19 cellular contexts compared by ENCODE assay signal in genomic region chr10:119319161-119319919, GRCh38.
DNase-seq lines count a peak whose midpoint lies in the region; TF ChIP-seq lines count a peak whose summit lies in the region.
"Had no signal": no experiment of that assay in that cellular context is flagged by ENCODE, and none has a peak within 500 bp of the region (broad histone marks: within the 10 kb centered on the region; RNA-seq: fewer than 3 reads in every experiment).

No MANE protein-coding gene starts in this region.

- H3K27me3 Mint-ChIP-seq in brain, result no peaks in the 10 kb centered on the region

- in situ Hi-C loops in GM13976 (cut with MboI; ENCODE audit: low sequenced_read_pairs, unreplicated experiment), result no loop called here

- no peak overlapping the region for H3K56ac ChIP-seq in mesendoderm (ENCODE audit: low read length)

- no peak overlapping the region for H3K9ac ChIP-seq in mesendoderm (ENCODE audit: low read length)
- no peak overlapping the region for H3K9ac ChIP-seq in MM.1S (ENCODE audit: low read length)

- no peaks in the 10 kb centered on the region for H3K9me3 ChIP-seq in cardiac muscle cell (ENCODE audit: low read depth)
- H3K9me3 ChIP-seq in MM.1S (replicated peaks; ENCODE audit: insufficient read depth, low read length), result no peaks in the 10 kb centered on the region
- H3K9me3 ChIP-seq: BE2C, tibial artery had no signal

- no peak overlapping the region for H3K18ac ChIP-seq in mesendoderm (ENCODE audit: low read length)

- H2BK5ac ChIP-seq in mesendoderm (ENCODE audit: low read length), result no peak overlapping the region

- no peak overlapping the region for H4K8ac ChIP-seq in mesendoderm (ENCODE audit: low read depth, low read length)

- no CpG with 5 or more reads among the region's 16 CpGs for WGBS in mesendoderm (ENCODE audit: extremely low coverage, insufficient coverage, low lambda C conversion rate)

- intact Hi-C loops in cardiac septum (cut with DNase I), result no loop called here

- H3K27ac Mint-ChIP-seq in brain, result peak overlapping the region in 3 of 5 experiments; percentile 52 to 89 (median 88)
- H3K27ac Mint-ChIP-seq: activated CD4-positive, alpha-beta memory T cell treated with anti-CD3 and anti-CD28 coated beads, Interleukin-2, amount 10 ng/mL, durations not matched to agents 7 days and 5 days had no signal

- no peak for DNase-seq in cardiac muscle cell (ENCODE audit: low read depth in 1 of 2, low spot score in 1 of 2)
- no peak for DNase-seq in cardiac septum (ENCODE audit: low spot score)
- no peak for DNase-seq in mesendoderm
- DNase-seq in GM13976 (ENCODE audit: low spot score), result no peak
- DNase-seq in MM.1S, result no peak
- DNase-seq in HCEC 1CT, result no peak
- no peak for DNase-seq in NCI-H1436 treated with DMSO at 0.1 percent for 48 hours (lab: John Stamatoyannopoulos, UW)
- DNase-seq: activated CD4-positive, alpha-beta memory T cell treated with anti-CD3 and anti-CD28 coated beads, Interleukin-2, amount 10 ng/mL, durations not matched to agents 7 days and 5 days; activated effector memory CD4-positive, alpha-beta T cell treated with Interleukin-2 at 50 U/mL for 16 hours; BE2C; immature natural killer cell; left ventricle myocardium superior; NCI-H146; nucleus accumbens; stimulated activated naive CD4-positive, alpha-beta T cell treated with Interleukin-2 at 50 U/mL for 16 hours; T1000; tibial artery had no signal

- TF ChIP-seq CTCF in cardiac muscle cell (IDR thresholded peaks at IDR 0.05; ENCODE audit: low read depth, low read length), result no peak
- no peak for TF ChIP-seq CTCF in brain (conservative IDR thresholded peaks at IDR 0.05)
- no peak for TF ChIP-seq CTCF in GM13976 (IDR thresholded peaks at IDR 0.05; ENCODE audit: borderline replicate concordance, control extremely low read depth, extremely low read depth, insufficient read depth, missing control alignments)
- TF ChIP-seq CTCF in MM.1S (IDR thresholded peaks at IDR 0.05; ENCODE audit: low read length), result no peak

- H3K4me3 ChIP-seq in cardiac muscle cell (no peak overlapping the region), mesendoderm (ENCODE audit: low read length) (no peak overlapping the region), MM.1S (ENCODE audit: low read length) (no peak overlapping the region)
- H3K4me3 ChIP-seq: smooth muscle cell, tibial artery had no signal

- H2AK5ac ChIP-seq in mesendoderm (ENCODE audit: low read length), result peak overlapping the region; percentile 27

- H2BK15ac ChIP-seq in mesendoderm (replicated peaks; ENCODE audit: low read depth), result no peak overlapping the region

- H3K4me3 Mint-ChIP-seq in brain, result no peak overlapping the region
- H3K4me3 Mint-ChIP-seq: activated CD4-positive, alpha-beta memory T cell treated with anti-CD3 and anti-CD28 coated beads, Interleukin-2, amount 10 ng/mL, durations not matched to agents 7 days and 5 days; immature natural killer cell had no signal

- H3K4ac ChIP-seq in mesendoderm (ENCODE audit: low read depth, low read length), result no peak overlapping the region

- peak overlapping the region; percentile 19 for H3K27ac ChIP-seq in cardiac muscle cell
- no peak overlapping the region for H3K27ac ChIP-seq in mesendoderm (ENCODE audit: low read depth, low read length)
- H3K27ac ChIP-seq in MM.1S (ENCODE audit: low read length), result no peak overlapping the region

- peaks cover 65% of the 10 kb centered on the region for H3K4me1 Mint-ChIP-seq in brain

- H3K36me3 Mint-ChIP-seq in brain, result peaks cover 9% of the 10 kb centered on the region

- H3K4me1 ChIP-seq in cardiac muscle cell (ENCODE audit: low read depth) (peaks cover 30% of the 10 kb centered on the region), mesendoderm (ENCODE audit: control insufficient read depth, low read depth, low read length) (peaks cover 17% of the 10 kb centered on the region), MM.1S (ENCODE audit: low read length) (peaks cover under 1% of the 10 kb centered on the region)

- peaks cover 68% of the 10 kb centered on the region for H4K20me1 ChIP-seq in MM.1S (ENCODE audit: insufficient read depth, low read length)

- H3K79me1 ChIP-seq in mesendoderm (ENCODE audit: low read length), result no peaks in the 10 kb centered on the region

- no peak overlapping the region for H3K4me2 ChIP-seq in mesendoderm (ENCODE audit: low read length)
- no peak overlapping the region for H3K4me2 ChIP-seq in MM.1S (ENCODE audit: low read depth, low read length)
- H3K4me2 ChIP-seq: smooth muscle cell had no signal

- H3K79me2 ChIP-seq in mesendoderm (ENCODE audit: control insufficient read depth, insufficient read depth, low read length) (no peaks in the 10 kb centered on the region), MM.1S (ENCODE audit: low read length) (peaks cover 100% of the 10 kb centered on the region)

- H2AFZ ChIP-seq in MM.1S (ENCODE audit: low read length), result no peak overlapping the region

- no peak overlapping the region for H4K5ac ChIP-seq in mesendoderm (ENCODE audit: low read length)

- H3K27me3 ChIP-seq in cardiac muscle cell (no peaks in the 10 kb centered on the region), mesendoderm (ENCODE audit: insufficient read depth, low read length, poor library complexity) (no peaks in the 10 kb centered on the region), MM.1S (replicated peaks; ENCODE audit: insufficient read depth, low read length) (no peaks in the 10 kb centered on the region)
- H3K27me3 ChIP-seq: BE2C, tibial artery had no signal

- H3K36me3 ChIP-seq in cardiac muscle cell (no peaks in the 10 kb centered on the region), mesendoderm (ENCODE audit: control insufficient read depth, insufficient read depth, low read length) (no peaks in the 10 kb centered on the region), MM.1S (replicated peaks; ENCODE audit: insufficient read depth, low read length) (peaks cover 3% of the 10 kb centered on the region; the same call in 1 of the 2 replicates)
- H3K36me3 ChIP-seq: BE2C, tibial artery had no signal

- H2BK120ac ChIP-seq in mesendoderm (ENCODE audit: low read depth, low read length), result peak overlapping the region; percentile 3

- no peaks in the 10 kb centered on the region for H3F3A ChIP-seq in MM.1S (ENCODE audit: insufficient read depth, low read length)

- no peaks in the 10 kb centered on the region for H3K9me2 ChIP-seq in MM.1S (replicated peaks; ENCODE audit: insufficient read depth, low read length)

- peak overlapping the region; percentile 29 for H3K23ac ChIP-seq in mesendoderm (ENCODE audit: low read length)

- H3K9me3 Mint-ChIP-seq in brain, result peaks cover 0 to 9% (median 3%) of the 10 kb centered on the region in 5 experiments
- H3K9me3 Mint-ChIP-seq: activated CD4-positive, alpha-beta memory T cell treated with anti-CD3 and anti-CD28 coated beads, Interleukin-2, amount 10 ng/mL, durations not matched to agents 7 days and 5 days; immature natural killer cell had no signal
